1 cellular context compared by ENCODE assay signal in genomic region chr9:83959061-83959460, GRCh38.
TF ChIP-seq lines count a peak whose summit lies in the region.

No MANE protein-coding gene starts in this region.

TF ChIP-seq in HepG2, 621 proteins besides CTCF, POLR2A, EP300 and RAD21 (continues in another document):
- TF ChIP-seq ZXDC (CRISPR knock-in tag; IDR thresholded peaks at IDR 0.05) (no peak), ATAD3A (CRISPR knock-in tag; IDR thresholded peaks at IDR 0.05) (no peak), GPN1 (CRISPR knock-in tag; IDR thresholded peaks at IDR 0.05; ENCODE audit: borderline replicate concordance) (no peak), ZBTB25 (CRISPR knock-in tag; IDR thresholded peaks at IDR 0.05) (no peak), MXD1 (CRISPR knock-in tag; IDR thresholded peaks at IDR 0.05) (no peak), HNRNPUL1 (IDR thresholded peaks at IDR 0.05; ENCODE audit: low read depth, low read length) (no peak), SALL1 (CRISPR knock-in tag; IDR thresholded peaks at IDR 0.05) (no peak), KDM4B (CRISPR knock-in tag; IDR thresholded peaks at IDR 0.05) (no peak), MAZ (IDR thresholded peaks at IDR 0.05; ENCODE audit: borderline replicate concordance, low read depth, low read length) (no peak), MAZ (CRISPR knock-in tag; IDR thresholded peaks at IDR 0.05; ENCODE audit: low read depth) (no peak), ZNF512 (CRISPR knock-in tag; IDR thresholded peaks at IDR 0.05) (no peak), BATF2 (CRISPR knock-in tag; IDR thresholded peaks at IDR 0.05) (no peak), ELK4 (CRISPR knock-in tag; IDR thresholded peaks at IDR 0.05; ENCODE audit: borderline replicate concordance) (no peak), AKNA (CRISPR knock-in tag; IDR thresholded peaks at IDR 0.05; ENCODE audit: borderline replicate concordance) (no peak), ZNF431 (CRISPR knock-in tag; IDR thresholded peaks at IDR 0.05; ENCODE audit: borderline replicate concordance, low read depth) (no peak), ZNF543 (CRISPR knock-in tag; IDR thresholded peaks at IDR 0.05) (peak; percentile 59; the same call in 1 of the 2 replicates), RERE (CRISPR knock-in tag; IDR thresholded peaks at IDR 0.05; ENCODE audit: low read depth) (no peak), PLSCR1 (CRISPR knock-in tag; IDR thresholded peaks at IDR 0.05; ENCODE audit: borderline replicate concordance) (no peak), KDM5A (IDR thresholded peaks at IDR 0.05; ENCODE audit: borderline replicate concordance, low read length) (no peak), TCF12 (IDR thresholded peaks at IDR 0.05) (no peak), TCF12 (CRISPR knock-in tag; IDR thresholded peaks at IDR 0.05) (no peak), TERF1 (CRISPR knock-in tag; IDR thresholded peaks at IDR 0.05) (no peak), MLXIP (CRISPR knock-in tag; IDR thresholded peaks at IDR 0.05; ENCODE audit: borderline replicate concordance) (no peak), STAG1 (CRISPR knock-in tag; IDR thresholded peaks at IDR 0.05) (no peak)
